ENCODE assay signal across 33 cellular contexts in genomic region chr12:71321130-71321529, GRCh38.
"Had no signal": no experiment of that assay in that cellular context is flagged by ENCODE, and none has a peak within 500 bp of the region (broad histone marks: within the 10 kb centered on the region; RNA-seq: fewer than 3 reads in every experiment).

No MANE protein-coding gene starts in this region.

- H3K4me3 ChIP-seq: adrenal gland, ascending aorta, body of pancreas, breast epithelium, cardiac muscle cell had no signal

- DNase-seq: activated effector memory CD4-positive, alpha-beta T cell treated with anti-CD3 and anti-CD28 coated beads, Interleukin-2, amount 50 U/mL, for 16 hours; activated effector memory CD4-positive, alpha-beta T cell treated with Interleukin-2 at 50 U/mL for 16 hours; activated gamma-delta T cell; activated gamma-delta T cell treated with Interleukin-2 at 50 U/mL for 16 hours; activated naive CD4-positive, alpha-beta T cell; activated naive CD4-positive, alpha-beta T cell treated with anti-CD3 and anti-CD28 coated beads for 36 hours; activated naive CD4-positive, alpha-beta T cell treated with anti-CD3 and anti-CD28 coated beads, Interleukin-2, amount 10 ng/mL, durations not matched to agents 7 days and 5 days; activated naive CD4-positive, alpha-beta T cell treated with anti-CD3 and anti-CD28 coated beads, Interleukin-2, amount 50 U/mL, for 16 hours; activated naive CD4-positive, alpha-beta T cell treated with Interleukin-2 at 50 U/mL for 16 hours; activated naive CD8-positive, alpha-beta T cell treated with anti-CD3 and anti-CD28 coated beads for 36 hours; activated naive CD8-positive, alpha-beta T cell treated with anti-CD3 and anti-CD28 coated beads, Interleukin-2, amount 10 ng/mL, durations not matched to agents 7 days and 5 days; activated naive CD8-positive, alpha-beta T cell treated with anti-CD3 and anti-CD28 coated beads, Interleukin-2, amount 50 U/mL, for 24 hours; activated T-cell treated with anti-CD3 and anti-CD28 coated beads, Interleukin-2, amount 50 U/mL, for 24 hours; activated T-cell treated with anti-CD3 and anti-CD28 coated beads, Interleukin-2, amount 50 U/mL, for 4 hours; activated T-cell treated with anti-CD3 and anti-CD28 coated beads, Interleukin-2, amount 50 U/mL, for 48 hours; activated T-cell treated with anti-CD3 and anti-CD28 coated beads, Interleukin-2, amount 50 U/mL, for 72 hours; adrenal gland; amniotic stem cell; amygdala; anterior cingulate cortex; aorta; body of pancreas; brain microvascular endothelial cell; caudate nucleus; central memory CD4-positive, alpha-beta T cell; cerebellar nuclear complex had no signal

- H3K27me3 ChIP-seq: adrenal gland, ascending aorta, body of pancreas, brain microvascular endothelial cell, breast epithelium, cardiac muscle cell had no signal

- FAIRE-seq: bronchial epithelial cell, colon had no signal

- H3K4me1 ChIP-seq: adrenal gland, ascending aorta, body of pancreas, breast epithelium had no signal

- H3K27ac ChIP-seq: adrenal gland, ascending aorta, body of pancreas, brain microvascular endothelial cell, breast epithelium, cardiac muscle cell had no signal

- ATAC-seq: activated naive CD4-positive, alpha-beta T cell treated with anti-CD3 and anti-CD28 coated beads, Interleukin-2, amount 50 U/mL, for 72 hours; activated naive CD8-positive, alpha-beta T cell treated with anti-CD3 and anti-CD28 coated beads, Interleukin-2, amount 50 U/mL, for 24 hours; activated T-cell treated with anti-CD3 and anti-CD28 coated beads, Interleukin-2, amount 50 U/mL, for 4 hours; activated T-cell treated with anti-CD3 and anti-CD28 coated beads, Interleukin-2, amount 50 U/mL, for 72 hours; activated T-helper 17 cell treated with anti-CD3 and anti-CD28 coated beads, Interleukin-2, amount 50 U/mL, for 72 hours; body of pancreas had no signal

- H3K36me3 ChIP-seq: adrenal gland, ascending aorta, brain microvascular endothelial cell, breast epithelium, cardiac muscle cell had no signal
